32 cellular contexts compared by ENCODE assay signal in genomic region chr6:14189122-14189521, GRCh38.
"Had no signal": no experiment of that assay in that cellular context is flagged by ENCODE, and none has a peak within 500 bp of the region (broad histone marks: within the 10 kb centered on the region; RNA-seq: fewer than 3 reads in every experiment).

No MANE protein-coding gene starts in this region.

- ATAC-seq: activated CD8-positive, alpha-beta T cell treated with anti-CD3 and anti-CD28 coated beads for 36 hours; activated naive CD4-positive, alpha-beta T cell treated with anti-CD3 and anti-CD28 coated beads, Interleukin-2, amount 50 U/mL, for 72 hours; activated T-cell treated with anti-CD3 and anti-CD28 coated beads, Interleukin-2, amount 50 U/mL, for 4 hours; activated T-cell treated with anti-CD3 and anti-CD28 coated beads, Interleukin-2, amount 50 U/mL, for 72 hours; activated T-helper 17 cell treated with anti-CD3 and anti-CD28 coated beads, Interleukin-2, amount 50 U/mL, for 72 hours; body of pancreas had no signal

- H3K27ac ChIP-seq: adrenal gland, body of pancreas, cardiac muscle cell, VCaP had no signal

- DNase-seq: activated B cell treated with CpG ODN at 0.5 μM for 24 hours; activated CD4-positive, alpha-beta memory T cell treated with anti-CD3 and anti-CD28 coated beads for 36 hours; activated CD4-positive, alpha-beta T cell treated with anti-CD3 and anti-CD28 coated beads for 4 hours; activated CD4-positive, alpha-beta T cell treated with anti-CD3 and anti-CD28 coated beads, Interleukin-2, amount 10 ng/mL, durations not matched to agents 24 days and 14 days; activated CD4-positive, alpha-beta T cell treated with anti-CD3 and anti-CD28 coated beads, Interleukin-2, amount 50 U/mL, for 1 hour; activated CD4-positive, alpha-beta T cell treated with anti-CD3 and anti-CD28 coated beads, Interleukin-2, amount 50 U/mL, for 4 hours; activated CD4-positive, CD25-positive, alpha-beta regulatory T cell treated with anti-CD3 and anti-CD28 coated beads, Interleukin-2, amount 50 U/mL, for 72 hours; activated CD8-positive, alpha-beta memory T cell treated with anti-CD3 and anti-CD28 coated beads, Interleukin-2, amount 50 U/mL, for 4 hours; activated CD8-positive, alpha-beta T cell treated with anti-CD3 and anti-CD28 coated beads for 36 hours; activated effector memory CD4-positive, alpha-beta T cell treated with anti-CD3 and anti-CD28 coated beads, Interleukin-2, amount 50 U/mL, for 16 hours; activated gamma-delta T cell treated with Interleukin-2 at 50 U/mL for 16 hours; activated naive CD4-positive, alpha-beta T cell; activated naive CD4-positive, alpha-beta T cell treated with anti-CD3 and anti-CD28 coated beads for 36 hours; activated naive CD4-positive, alpha-beta T cell treated with anti-CD3 and anti-CD28 coated beads, Interleukin-2, amount 50 U/mL, for 16 hours; activated naive CD8-positive, alpha-beta T cell treated with anti-CD3 and anti-CD28 coated beads for 36 hours; activated T-cell treated with anti-CD3 and anti-CD28 coated beads for 4 hours; activated T-cell treated with anti-CD3 and anti-CD28 coated beads, Interleukin-2, amount 50 U/mL, for 1 hour; activated T-cell treated with anti-CD3 and anti-CD28 coated beads, Interleukin-2, amount 50 U/mL, for 4 hours; activated T-cell treated with anti-CD3 and anti-CD28 coated beads, Interleukin-2, amount 50 U/mL, for 72 hours; adrenal gland; amniotic stem cell; aorta; body of pancreas; caudate nucleus; cerebellar nuclear complex; T-helper 1 cell; T-helper 2 cell; T-helper 9 cell had no signal

- H3K36me3 ChIP-seq: adrenal gland, cardiac muscle cell had no signal

- H3K4me3 ChIP-seq: adrenal gland, body of pancreas, cardiac muscle cell had no signal

- H3K27me3 ChIP-seq: body of pancreas, cardiac muscle cell had no signal
